19 cellular contexts compared by ENCODE assay signal in genomic region chr6:64504509-64504908, GRCh38.
A peak's percentile ranks its signal among the peaks of the same experiment; 100 is the strongest.
DNase-seq lines count a peak whose midpoint lies in the region; ATAC-seq, FAIRE-seq and TF ChIP-seq lines count a peak whose summit lies in the region.
"Had no signal": no experiment of that assay in that cellular context is flagged by ENCODE, and none has a peak within 500 bp of the region (broad histone marks: within the 10 kb centered on the region; RNA-seq: fewer than 3 reads in every experiment).

No MANE protein-coding gene starts in this region.

- TF ChIP-seq RAD21 in A549 (conservative IDR thresholded peaks at IDR 0.05 in 1 of 2, IDR thresholded peaks at IDR 0.05 in 1 of 2), result no peak

- FAIRE-seq in A549 (lab: Jason Lieb, UNC), result no peak
- FAIRE-seq: GM12892, kidney, RCC 7860 had no signal

- H3K4me2 ChIP-seq in A549, result peak overlapping the region; percentile 35

- H3K9me3 ChIP-seq in A549 (no peaks in the 10 kb centered on the region), mucosa of descending colon (no peaks in the 10 kb centered on the region), thyroid gland (no peaks in the 10 kb centered on the region)
- H3K9me3 ChIP-seq: colonic mucosa had no signal

- H3K4me1 ChIP-seq in A549 (peaks cover 6% of the 10 kb centered on the region; the same call in 1 of the 3 replicates), mucosa of descending colon (ENCODE audit: low read depth) (no peaks in the 10 kb centered on the region), thyroid gland (no peaks in the 10 kb centered on the region)
- H3K4me1 ChIP-seq: colonic mucosa had no signal

- TF ChIP-seq EP300 in A549 (IDR thresholded peaks at IDR 0.05), result no peak

- CTCF ChIA-PET in A549 (lab: Yijun Ruan, JAX), result interaction anchor here (1.4 kb wide), 1 partner anchor 13 kb away, joined by 4 read pairs; no protein-coding TSS in a partner anchor

- intact Hi-C loops in mucosa of descending colon (cut with DNase I, micrococcal nuclease), result no loop called here
- intact Hi-C loops in thyroid gland (cut with DNase I), result no loop called here

- POLR2A ChIA-PET in A549 (lab: Yijun Ruan, JAX), result no interaction called here

- H3K4me3 ChIP-seq in A549 (no peak overlapping the region), epithelial cell of esophagus (ENCODE audit: low read length) (no peak overlapping the region), mucosa of descending colon (no peak overlapping the region), thyroid gland (replicated peaks in 1 of 3) (no peak overlapping the region)
- H3K4me3 ChIP-seq: colonic mucosa had no signal

- H3K36me3 ChIP-seq in mucosa of descending colon (ENCODE audit: low read depth), result no peaks in the 10 kb centered on the region
- H3K36me3 ChIP-seq in thyroid gland, result no peaks in the 10 kb centered on the region
- H3K36me3 ChIP-seq: brain microvascular endothelial cell, colonic mucosa had no signal

- no peak for TF ChIP-seq POLR2A in A549 (IDR thresholded peaks at IDR 0.05; ENCODE audit: low read length)
- TF ChIP-seq POLR2A in thyroid gland (IDR thresholded peaks at IDR 0.05), result no peak

- 3% methylated on average over 2 of the region's 2 CpGs for WGBS in A549 (ENCODE audit: missing lambda C conversion rate)
- WGBS in thyroid gland, 2 donors, result 72 to 76% methylated on average over 2 of the region's 2 CpGs

- ATAC-seq in A549 (peak; percentile 60 to 64), mucosa of descending colon (peak; percentile 38), GM21576 (IDR thresholded peaks at IDR 0.05; ENCODE audit: unreplicated experiment) (no peak)
- ATAC-seq: activated CD4-positive, alpha-beta T cell treated with anti-CD3 and anti-CD28 coated beads for 36 hours had no signal

- no peak for TF ChIP-seq CTCF in A549 (IDR thresholded peaks at IDR 0.05)
- TF ChIP-seq CTCF in epithelial cell of esophagus (IDR thresholded peaks at IDR 0.05; ENCODE audit: insufficient read depth, low read depth, low read length, missing control alignments), result no peak
- no peak for TF ChIP-seq CTCF in mucosa of descending colon (IDR thresholded peaks at IDR 0.05)
- TF ChIP-seq CTCF in thyroid gland (IDR thresholded peaks at IDR 0.05), result no peak

- no peaks in the 10 kb centered on the region for H3K27me3 ChIP-seq in thyroid gland
- H3K27me3 ChIP-seq: brain microvascular endothelial cell, colonic mucosa had no signal

- H3K27ac ChIP-seq in A549, result no peak overlapping the region; a peak in 1 of 6 replicates
- no peak overlapping the region for H3K27ac ChIP-seq in thyroid gland
- H3K27ac ChIP-seq: brain microvascular endothelial cell, colonic mucosa had no signal

- DNase-seq in A549 (ENCODE audit: low read depth in 1 of 2, low spot score in 1 of 2), result peak in 1 of 2 experiments; percentile 56
- peak; percentile 38 for DNase-seq in HuH-7.5 (ENCODE audit: low spot score)
- DNase-seq in epithelial cell of esophagus (ENCODE audit: low read depth), result peak; percentile 49
- DNase-seq in mucosa of descending colon, result no peak
- DNase-seq in LoVo (ENCODE audit: low spot score), result no peak
- DNase-seq in thyroid gland, result no peak
- DNase-seq: activated CD4-positive, alpha-beta T cell treated with anti-CD3 and anti-CD28 coated beads for 36 hours; activated naive CD4-positive, alpha-beta T cell; activated T-cell treated with anti-CD3 and anti-CD28 coated beads, Interleukin-2, amount 50 U/mL, for 48 hours; brain microvascular endothelial cell; C1 segment of cervical spinal cord; colonic mucosa; endodermal cell; H9; kidney; NCI-H2081 had no signal

TF ChIP-seq in A549, 52 proteins besides CTCF, POLR2A, EP300 and RAD21:
- TF ChIP-seq CEBPB (IDR thresholded peaks at IDR 0.05) (0 out of 4 replicates have a peak, but pooled peaks of 1 of the 2 experiments have one; percentile 17), FOSL2 (IDR thresholded peaks at IDR 0.05) (no peak), FOSL2 (CRISPR knock-in tag; IDR thresholded peaks at IDR 0.05) (no peak), ATOH8 (CRISPR knock-in tag; IDR thresholded peaks at IDR 0.05; ENCODE audit: low read depth) (no peak), EHF (CRISPR knock-in tag; IDR thresholded peaks at IDR 0.05) (no peak), MAZ (IDR thresholded peaks at IDR 0.05; ENCODE audit: borderline replicate concordance, low read depth, low read length) (no peak), TFCP2L1 (CRISPR knock-in tag; IDR thresholded peaks at IDR 0.05) (no peak)

Comparison
In these comparisons a context has a peak if more than half of its experiments do, and no peak if none do; other contexts are left out.
1. DNase-seq: peak in HuH-7.5 (single experiment) and epithelial cell of esophagus (single experiment); none in mucosa of descending colon (0 of 3), LoVo (single experiment) and thyroid gland (0 of 2).